Comparison of ENCODE assay signal across 8 cellular contexts in genomic region chr1:94335950-94336349, GRCh38.
A peak's percentile ranks its signal among the peaks of the same experiment; 100 is the strongest.
DNase-seq lines count a peak whose midpoint lies in the region; ATAC-seq and TF ChIP-seq lines count a peak whose summit lies in the region.

No MANE protein-coding gene starts in this region.

- H3K4me3 ChIP-seq in DOHH2 (ENCODE audit: low read length) (no peak overlapping the region), HAP-1 (no peak overlapping the region), cardiac muscle cell (no peak overlapping the region)

- DNase-seq in HAP-1 (ENCODE audit: low spot score in 2 of 2) (peak; percentile 70 to 74), NCI-H2227 (lab: John Stamatoyannopoulos, UW; ENCODE audit: unreplicated experiment) (peak; percentile 80), cardiac muscle cell (ENCODE audit: low read depth in 1 of 2, low spot score in 1 of 2) (peak; percentile 89 to 96), progenitor cell of endocrine pancreas (ENCODE audit: low spot score, unreplicated experiment) (peak; percentile 46), 8988T (no peak), HuH-7.5 (ENCODE audit: low spot score) (no peak)
- peak; percentile 50 for DNase-seq in activated CD8-positive, alpha-beta T cell treated with anti-CD3 and anti-CD28 coated beads, Interleukin-2, amount 10 ng/mL, durations not matched to agents 7 days and 5 days

- no peaks in the 10 kb centered on the region for H3K4me1 ChIP-seq in DOHH2 (ENCODE audit: control insufficient read depth, low read length)
- H3K4me1 ChIP-seq in HAP-1: no peaks in the 10 kb centered on the region
- peaks cover 21% of the 10 kb centered on the region for H3K4me1 ChIP-seq in cardiac muscle cell (ENCODE audit: low read depth)

- H4K20me1 ChIP-seq in DOHH2 (ENCODE audit: control insufficient read depth, insufficient read depth, low read depth, low read length): no peaks in the 10 kb centered on the region

- H3K27me3 Mint-ChIP-seq in activated CD8-positive, alpha-beta T cell treated with anti-CD3 and anti-CD28 coated beads, Interleukin-2, amount 10 ng/mL, durations not matched to agents 7 days and 5 days (ENCODE audit: low read depth): peaks cover 9% of the 10 kb centered on the region
- peaks cover 6% of the 10 kb centered on the region for H3K27me3 Mint-ChIP-seq in progenitor cell of endocrine pancreas

- no peaks in the 10 kb centered on the region for H3K9me2 ChIP-seq in DOHH2 (replicated peaks; ENCODE audit: control insufficient read depth, low read length)

- TF ChIP-seq CTCF in DOHH2 (IDR thresholded peaks at IDR 0.05; ENCODE audit: low read depth, low read length, poor library complexity, severe bottlenecking) (peak; percentile 22), cardiac muscle cell (IDR thresholded peaks at IDR 0.05; ENCODE audit: low read depth, low read length) (peak; percentile 83), progenitor cell of endocrine pancreas (IDR thresholded peaks at IDR 0.05; ENCODE audit: unreplicated experiment) (peak; percentile 93)

- no peaks in the 10 kb centered on the region for H3K36me3 Mint-ChIP-seq in activated CD8-positive, alpha-beta T cell treated with anti-CD3 and anti-CD28 coated beads, Interleukin-2, amount 10 ng/mL, durations not matched to agents 7 days and 5 days (ENCODE audit: low read depth)
- H3K36me3 Mint-ChIP-seq in progenitor cell of endocrine pancreas (ENCODE audit: insufficient read depth): no peaks in the 10 kb centered on the region

- CTCF ChIA-PET in activated CD8-positive, alpha-beta T cell treated with anti-CD3 and anti-CD28 coated beads, Interleukin-2, amount 10 ng/mL, durations not matched to agents 7 days and 5 days (lab: Charles Lee): interaction anchor here (0.7 to 5.7 kb wide), 16 partner anchors 8 to 426 kb away, joined by 3 to 64 read pairs (median 4); no protein-coding TSS in a partner anchor

- no peak overlapping the region for H3K4me3 Mint-ChIP-seq in activated CD8-positive, alpha-beta T cell treated with anti-CD3 and anti-CD28 coated beads, Interleukin-2, amount 10 ng/mL, durations not matched to agents 7 days and 5 days
- no peak overlapping the region for H3K4me3 Mint-ChIP-seq in progenitor cell of endocrine pancreas (ENCODE audit: low read depth)

- no peaks in the 10 kb centered on the region for H3K36me3 ChIP-seq in DOHH2 (ENCODE audit: control insufficient read depth, low read length)
- H3K36me3 ChIP-seq in HAP-1 (replicated peaks): no peaks in the 10 kb centered on the region
- H3K36me3 ChIP-seq in cardiac muscle cell: no peaks in the 10 kb centered on the region

- no peaks in the 10 kb centered on the region for H3K79me2 ChIP-seq in DOHH2 (ENCODE audit: control insufficient read depth, low read length)

- H3K9me3 Mint-ChIP-seq in activated CD8-positive, alpha-beta T cell treated with anti-CD3 and anti-CD28 coated beads, Interleukin-2, amount 10 ng/mL, durations not matched to agents 7 days and 5 days (ENCODE audit: insufficient read depth): no peaks in the 10 kb centered on the region
- no peaks in the 10 kb centered on the region for H3K9me3 Mint-ChIP-seq in progenitor cell of endocrine pancreas (ENCODE audit: low read depth)

- no peak overlapping the region for H3K27ac ChIP-seq in DOHH2 (ENCODE audit: low read depth, low read length)
- no peak overlapping the region for H3K27ac ChIP-seq in cardiac muscle cell

- H3K4me2 ChIP-seq in DOHH2 (ENCODE audit: low read length): no peak overlapping the region

- H3K9me3 ChIP-seq in DOHH2 (ENCODE audit: control insufficient read depth, insufficient read depth, low read length) (no peaks in the 10 kb centered on the region), HAP-1 (no peaks in the 10 kb centered on the region), cardiac muscle cell (ENCODE audit: low read depth) (no peaks in the 10 kb centered on the region)

- no peaks in the 10 kb centered on the region for H3F3A ChIP-seq in DOHH2 (ENCODE audit: control insufficient read depth, insufficient read depth)

- H3K27ac Mint-ChIP-seq in activated CD8-positive, alpha-beta T cell treated with anti-CD3 and anti-CD28 coated beads, Interleukin-2, amount 10 ng/mL, durations not matched to agents 7 days and 5 days: no peak overlapping the region
- H3K27ac Mint-ChIP-seq in progenitor cell of endocrine pancreas: no peak overlapping the region

- no peaks in the 10 kb centered on the region for H3K4me1 Mint-ChIP-seq in activated CD8-positive, alpha-beta T cell treated with anti-CD3 and anti-CD28 coated beads, Interleukin-2, amount 10 ng/mL, durations not matched to agents 7 days and 5 days (ENCODE audit: low read depth)
- peaks cover 5% of the 10 kb centered on the region for H3K4me1 Mint-ChIP-seq in progenitor cell of endocrine pancreas (ENCODE audit: low read depth)

- POLR2A ChIA-PET in activated CD8-positive, alpha-beta T cell treated with anti-CD3 and anti-CD28 coated beads, Interleukin-2, amount 10 ng/mL, durations not matched to agents 7 days and 5 days (lab: Charles Lee): interaction anchor here (0.5 kb wide), 1 partner anchor 11 kb away, joined by 4 read pairs; no protein-coding TSS in a partner anchor

- H3K27me3 ChIP-seq in DOHH2 (ENCODE audit: control insufficient read depth, low read length) (peaks cover 5% of the 10 kb centered on the region; the same call in 1 of the 2 replicates), HAP-1 (ENCODE audit: low read depth) (peaks cover 10% of the 10 kb centered on the region), cardiac muscle cell (no peaks in the 10 kb centered on the region)

- no peak for ATAC-seq in activated CD8-positive, alpha-beta T cell treated with anti-CD3 and anti-CD28 coated beads, Interleukin-2, amount 10 ng/mL, durations not matched to agents 7 days and 5 days

- in situ Hi-C loops in HAP-1 (cut with MboI; ENCODE audit: low sequenced_read_pairs): loop anchor here (25.0 kb wide), 1 partner anchor 476 kb away; the partner anchor contains the start of gene SLC44A3

Comparison
In these comparisons a context has a peak if more than half of its experiments do, and no peak if none do; other contexts are left out.
1. CTCF ChIP-seq: peak in every context shown above with its lines; median percentile 93 in progenitor cell of endocrine pancreas; 83 in cardiac muscle cell; 22 in DOHH2.
2. DNase-seq: peak in HAP-1 (2 of 2), NCI-H2227 (single experiment), activated CD8-positive, alpha-beta T cell treated with anti-CD3 and anti-CD28 coated beads, Interleukin-2, amount 10 ng/mL, durations not matched to agents 7 days and 5 days (single experiment), cardiac muscle cell (2 of 2) and progenitor cell of endocrine pancreas (single experiment); none in 8988T (single experiment) and HuH-7.5 (single experiment).